In the genomic region with DNA sequence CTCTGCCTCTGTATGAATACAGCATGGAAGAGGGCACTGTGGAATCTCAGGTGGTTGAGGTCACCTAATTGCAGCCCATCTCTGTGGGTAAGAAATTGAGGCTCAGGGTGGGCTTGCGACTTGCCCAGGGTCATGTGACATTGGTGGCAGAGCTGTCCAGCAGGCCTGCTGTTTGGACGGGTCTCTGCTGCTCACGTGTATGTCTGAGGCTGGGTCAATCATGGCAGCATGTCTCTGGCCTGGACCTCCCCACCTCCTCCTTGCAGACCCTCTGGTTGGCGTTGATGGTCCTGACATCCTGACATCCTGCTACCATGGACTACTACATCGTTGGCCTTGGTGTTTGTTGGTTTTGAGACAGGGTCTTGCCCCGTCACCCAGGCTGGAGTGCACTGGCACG, we compare ENCODE assay signal across 20 cellular contexts.
"Had no signal": no experiment of that assay in that cellular context is flagged by ENCODE, and none has a peak within 500 bp of the region (broad histone marks: within the 10 kb centered on the region; RNA-seq: fewer than 3 reads in every experiment).

No MANE protein-coding gene starts in this region.

- H3K4me3 ChIP-seq: cardiac muscle cell, SK-N-MC had no signal

- ATAC-seq: activated CD4-positive, alpha-beta T cell treated with anti-CD3 and anti-CD28 coated beads for 36 hours; activated CD8-positive, alpha-beta T cell treated with anti-CD3 and anti-CD28 coated beads for 36 hours; activated T-cell treated with anti-CD3 and anti-CD28 coated beads, Interleukin-2, amount 50 U/mL, for 4 hours had no signal

- H3K36me3 ChIP-seq: cardiac muscle cell had no signal

- DNase-seq: activated CD4-positive, alpha-beta T cell treated with anti-CD3 and anti-CD28 coated beads for 36 hours; activated CD8-positive, alpha-beta T cell treated with anti-CD3 and anti-CD28 coated beads for 36 hours; activated gamma-delta T cell; activated naive CD4-positive, alpha-beta T cell treated with anti-CD3 and anti-CD28 coated beads for 36 hours; activated T-cell treated with anti-CD3 and anti-CD28 coated beads, Interleukin-2, amount 50 U/mL, for 4 hours; amygdala; MV-4-11; NCI-H1092 treated with DMSO at 0.1 percent for 48 hours; NCI-H1417 treated with DMSO at 0.1 percent for 48 hours; NCI-H1694 treated with DMSO at 0.1 percent for 48 hours; NCI-H2029 treated with DMSO at 0.1 percent for 48 hours; NCI-H345; NCI-H510A; NCI-H526 treated with DMSO at 0.1 percent for 48 hours; NCI-H82 had no signal

- H3K27ac ChIP-seq: cardiac muscle cell, KMS-11, SK-N-MC, VCaP had no signal

- H3K27me3 ChIP-seq: cardiac muscle cell had no signal

- H3K4me2 ChIP-seq: KMS-11 had no signal

- FAIRE-seq: astrocyte had no signal

- H3K9ac ChIP-seq: KMS-11 had no signal
